In the genomic region with DNA sequence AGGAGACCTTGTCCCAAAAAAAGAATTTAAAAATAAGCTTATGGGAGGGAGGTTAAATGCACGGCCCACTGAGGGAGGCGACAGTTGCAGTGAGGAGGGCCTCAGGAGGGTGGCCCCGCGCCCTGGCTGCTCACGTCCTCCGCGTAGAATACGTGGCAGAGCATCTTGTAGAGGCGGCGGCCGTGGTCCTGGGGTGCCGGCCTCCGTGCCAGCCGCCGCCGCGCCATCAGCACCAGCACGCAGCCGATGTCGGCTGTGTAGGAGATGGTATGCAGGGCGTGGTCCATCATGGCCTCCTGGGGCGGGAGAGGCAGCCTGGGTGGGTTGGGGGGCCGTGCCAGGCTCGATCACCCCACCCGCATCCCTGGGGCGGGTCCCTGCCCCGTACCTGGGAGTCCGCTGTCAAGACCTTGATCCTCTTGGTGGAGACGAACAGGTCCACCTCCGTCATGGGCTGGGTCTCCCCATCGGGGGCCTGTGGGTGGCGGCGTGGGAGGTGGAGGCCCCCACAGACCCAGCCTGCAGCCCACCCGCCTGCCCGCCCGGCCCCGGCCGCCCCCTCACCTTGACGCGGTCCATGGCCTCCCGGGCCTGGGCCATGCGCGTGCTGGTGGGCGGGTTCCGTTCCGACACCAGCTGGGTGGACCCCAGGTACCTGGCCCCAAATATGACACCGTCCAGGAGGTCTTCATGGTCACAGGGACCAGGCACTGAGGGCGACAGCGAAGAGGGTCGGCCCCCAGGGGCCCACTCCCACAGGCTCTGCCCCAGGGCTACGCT, we compare ENCODE assay signal across 1 cellular context.
TF ChIP-seq lines count a peak whose summit lies in the region.

No MANE protein-coding gene starts in this region.

TF ChIP-seq in HepG2, 621 proteins besides CTCF, POLR2A, EP300 and RAD21:
- no peak for TF ChIP-seq SALL1 (CRISPR knock-in tag; IDR thresholded peaks at IDR 0.05)
- TF ChIP-seq FIP1L1 (IDR thresholded peaks at IDR 0.05; ENCODE audit: borderline replicate concordance, insufficient read depth, low read depth, low read length): no peak
- no peak for TF ChIP-seq ISL2 (CRISPR knock-in tag; IDR thresholded peaks at IDR 0.05)
- no peak for TF ChIP-seq ZNF629 (CRISPR knock-in tag; conservative IDR thresholded peaks at IDR 0.05)
- no peak for TF ChIP-seq PHF20 (CRISPR knock-in tag; IDR thresholded peaks at IDR 0.05)
- TF ChIP-seq, protein P1, sequence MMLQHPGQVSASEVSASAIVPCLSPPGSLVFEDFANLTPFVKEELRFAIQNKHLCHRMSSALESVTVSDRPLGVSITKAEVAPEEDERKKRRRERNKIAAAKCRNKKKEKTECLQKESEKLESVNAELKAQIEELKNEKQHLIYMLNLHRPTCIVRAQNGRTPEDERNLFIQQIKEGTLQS (CRISPR knock-in tag; IDR thresholded peaks at IDR 0.05): no peak
- no peak for TF ChIP-seq PLRG1 (conservative IDR thresholded peaks at IDR 0.05)
- TF ChIP-seq, protein P2, sequence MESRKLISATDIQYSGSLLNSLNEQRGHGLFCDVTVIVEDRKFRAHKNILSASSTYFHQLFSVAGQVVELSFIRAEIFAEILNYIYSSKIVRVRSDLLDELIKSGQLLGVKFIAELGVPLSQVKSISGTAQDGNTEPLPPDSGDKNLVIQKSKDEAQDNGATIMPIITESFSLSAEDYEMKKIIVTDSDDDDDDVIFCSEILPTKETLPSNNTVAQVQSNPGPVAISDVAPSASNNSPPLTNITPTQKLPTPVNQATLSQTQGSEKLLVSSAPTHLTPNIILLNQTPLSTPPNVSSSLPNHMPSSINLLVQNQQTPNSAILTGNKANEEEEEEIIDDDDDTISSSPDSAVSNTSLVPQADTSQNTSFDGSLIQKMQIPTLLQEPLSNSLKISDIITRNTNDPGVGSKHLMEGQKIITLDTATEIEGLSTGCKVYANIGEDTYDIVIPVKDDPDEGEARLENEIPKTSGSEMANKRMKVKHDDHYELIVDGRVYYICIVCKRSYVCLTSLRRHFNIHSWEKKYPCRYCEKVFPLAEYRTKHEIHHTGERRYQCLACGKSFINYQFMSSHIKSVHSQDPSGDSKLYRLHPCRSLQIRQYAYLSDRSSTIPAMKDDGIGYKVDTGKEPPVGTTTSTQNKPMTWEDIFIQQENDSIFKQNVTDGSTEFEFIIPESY (CRISPR knock-in tag; IDR thresholded peaks at IDR 0.05): no peak
- no peak for TF ChIP-seq MAZ (IDR thresholded peaks at IDR 0.05; ENCODE audit: borderline replicate concordance, low read depth, low read length)
- TF ChIP-seq MAZ (CRISPR knock-in tag; IDR thresholded peaks at IDR 0.05; ENCODE audit: low read depth): no peak
- TF ChIP-seq POLR2AphosphoS2 (IDR thresholded peaks at IDR 0.05; ENCODE audit: low read depth, low read length): no peak
